In the genomic region with DNA sequence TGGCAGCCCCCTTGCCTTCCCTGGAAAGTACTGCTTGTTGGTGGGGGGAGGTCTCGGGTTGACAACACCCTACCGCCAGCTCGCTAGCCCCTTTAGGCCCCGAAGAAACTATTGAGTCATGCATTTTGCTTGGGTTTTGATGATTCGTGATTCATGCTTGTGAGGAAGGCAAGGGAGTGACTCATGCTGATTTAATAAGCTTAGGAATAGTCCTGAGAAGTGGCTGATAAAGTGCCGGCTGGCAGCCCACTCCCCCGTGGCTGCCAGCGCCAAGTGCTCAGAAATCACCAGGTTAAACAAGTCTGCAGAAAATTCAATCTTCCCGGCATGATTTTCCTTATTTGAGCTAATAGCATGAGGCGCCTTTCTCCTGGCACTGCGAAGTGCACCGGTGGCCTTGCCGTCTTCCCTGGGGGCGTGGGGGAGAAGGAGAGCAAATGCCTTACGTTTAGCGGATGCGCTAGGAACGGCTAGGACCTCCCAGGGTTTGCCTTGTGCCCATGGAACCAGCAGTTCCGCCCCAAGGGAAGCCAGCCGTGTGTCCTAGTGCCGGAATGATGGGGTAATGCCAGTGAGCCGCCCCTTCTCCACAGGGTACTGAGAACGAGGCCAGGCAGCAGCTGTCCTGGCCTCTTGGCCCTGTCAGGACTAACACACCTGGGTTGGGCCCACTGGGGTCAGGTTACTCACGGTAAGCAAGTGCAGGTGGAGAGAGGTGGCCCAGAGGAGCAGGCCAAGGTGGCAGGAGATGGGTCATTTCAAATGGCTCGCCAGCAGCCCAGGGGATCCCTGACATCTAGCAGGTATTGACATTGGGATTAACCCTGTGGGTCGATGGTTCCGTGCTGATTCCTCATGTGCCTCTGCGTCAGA, we compare ENCODE assay signal across 9 cellular contexts.
DNase-seq lines count a peak whose midpoint lies in the region; ATAC-seq and TF ChIP-seq lines count a peak whose summit lies in the region.
"Had no signal": no experiment of that assay in that cellular context is flagged by ENCODE, and none has a peak within 500 bp of the region (broad histone marks: within the 10 kb centered on the region; RNA-seq: fewer than 3 reads in every experiment).

No MANE protein-coding gene starts in this region.

- H3K4me3 ChIP-seq in HUES6 (ENCODE audit: low read depth, low read length) = 0 out of 2 replicates have a peak overlapping the region, but pooled peaks have one; percentile 11

- H3K9me3 ChIP-seq in HUES6 (ENCODE audit: control insufficient read depth, insufficient read depth, low read depth, low read length) = no peaks in the 10 kb centered on the region

- TF ChIP-seq CTCF in natural killer cell (IDR thresholded peaks at IDR 0.05) = no peak

- no peak overlapping the region for H3K4me3 Mint-ChIP-seq in activated naive CD8-positive, alpha-beta T cell treated with anti-CD3 and anti-CD28 coated beads, Interleukin-2, amount 50 U/mL, for 24 hours
- H3K4me3 Mint-ChIP-seq in natural killer cell = no peak overlapping the region

- DNase-seq in Ammon's horn (ENCODE audit: low spot score) (peak; percentile 43), left kidney (ENCODE audit: low read depth, low spot score) (peak; percentile 63), natural killer cell (no peak)
- no peak for DNase-seq in activated naive CD8-positive, alpha-beta T cell treated with anti-CD3 and anti-CD28 coated beads, Interleukin-2, amount 50 U/mL, for 24 hours

- H3K4me1 ChIP-seq in HUES6 (ENCODE audit: control insufficient read depth, insufficient read depth, low read length) = peaks cover 19% of the 10 kb centered on the region

- no peaks in the 10 kb centered on the region for H3K36me3 ChIP-seq in HUES6 (ENCODE audit: control insufficient read depth, insufficient read depth, low read length)

- H3K9ac ChIP-seq in HUES6 (ENCODE audit: low read length) = no peak overlapping the region

- no peak overlapping the region for H3K27ac ChIP-seq in HUES6 (ENCODE audit: low read depth, low read length)

- H3K36me3 Mint-ChIP-seq in activated naive CD8-positive, alpha-beta T cell treated with anti-CD3 and anti-CD28 coated beads, Interleukin-2, amount 50 U/mL, for 24 hours (ENCODE audit: low read depth) = no peaks in the 10 kb centered on the region
- no peaks in the 10 kb centered on the region for H3K36me3 Mint-ChIP-seq in natural killer cell
- H3K36me3 Mint-ChIP-seq: activated naive CD4-positive, alpha-beta T cell treated with anti-CD3 and anti-CD28 coated beads, Interleukin-2, amount 50 U/mL, for 72 hours had no signal

- intact Hi-C loops in natural killer cell (cut with micrococcal nuclease) = no loop called here

- no peak overlapping the region for H3K27ac Mint-ChIP-seq in activated naive CD8-positive, alpha-beta T cell treated with anti-CD3 and anti-CD28 coated beads, Interleukin-2, amount 50 U/mL, for 24 hours
- H3K27ac Mint-ChIP-seq in natural killer cell = no peak overlapping the region
- H3K27ac Mint-ChIP-seq: activated naive CD4-positive, alpha-beta T cell treated with anti-CD3 and anti-CD28 coated beads, Interleukin-2, amount 50 U/mL, for 72 hours had no signal

- no peaks in the 10 kb centered on the region for H3K27me3 Mint-ChIP-seq in activated naive CD8-positive, alpha-beta T cell treated with anti-CD3 and anti-CD28 coated beads, Interleukin-2, amount 50 U/mL, for 24 hours
- peaks cover 0 to 2% of the 10 kb centered on the region in 2 donors for H3K27me3 Mint-ChIP-seq in natural killer cell (ENCODE audit: low read depth in 2 of 2)

- peak; percentile 56 for ATAC-seq in activated naive CD8-positive, alpha-beta T cell treated with anti-CD3 and anti-CD28 coated beads, Interleukin-2, amount 50 U/mL, for 24 hours
- ATAC-seq in HG02623 (IDR thresholded peaks at IDR 0.05; ENCODE audit: unreplicated experiment) = no peak
- ATAC-seq in GM21717 (IDR thresholded peaks at IDR 0.05; ENCODE audit: unreplicated experiment) = no peak
- no peak for ATAC-seq in natural killer cell
- no peak for ATAC-seq in GM21515 (IDR thresholded peaks at IDR 0.05; ENCODE audit: unreplicated experiment)

- no peaks in the 10 kb centered on the region for H3K4me1 Mint-ChIP-seq in activated naive CD8-positive, alpha-beta T cell treated with anti-CD3 and anti-CD28 coated beads, Interleukin-2, amount 50 U/mL, for 24 hours
- no peaks in the 10 kb centered on the region for H3K4me1 Mint-ChIP-seq in natural killer cell

- H3K9me3 Mint-ChIP-seq in activated naive CD8-positive, alpha-beta T cell treated with anti-CD3 and anti-CD28 coated beads, Interleukin-2, amount 50 U/mL, for 24 hours = no peaks in the 10 kb centered on the region
- no peaks in the 10 kb centered on the region for H3K9me3 Mint-ChIP-seq in natural killer cell

- peaks cover 6% of the 10 kb centered on the region; the same call in 1 of the 2 replicates for H3K27me3 ChIP-seq in HUES6 (ENCODE audit: control insufficient read depth, insufficient read depth, low read length)

Comparison
In these comparisons a context has a peak if more than half of its experiments do, and no peak if none do; other contexts are left out.
1. DNase-seq: peak in Ammon's horn (single experiment) and left kidney (single experiment); none in activated naive CD8-positive, alpha-beta T cell treated with anti-CD3 and anti-CD28 coated beads, Interleukin-2, amount 50 U/mL, for 24 hours (single experiment) and natural killer cell (single experiment).